In genomic region chr4:152075253-152075928, GRCh38 we compare ENCODE assay signal across 32 cellular contexts.
"Had no signal": no experiment of that assay in that cellular context is flagged by ENCODE, and none has a peak within 500 bp of the region (broad histone marks: within the 10 kb centered on the region; RNA-seq: fewer than 3 reads in every experiment).

No MANE protein-coding gene starts in this region.

- H3K36me3 ChIP-seq: ascending aorta, lower lobe of right lung, neutrophil, ovary, prostate gland, suprapubic skin, tibial artery had no signal

- H3K27ac Mint-ChIP-seq: activated CD4-positive, alpha-beta memory T cell treated with anti-CD3 and anti-CD28 coated beads for 36 hours; activated naive CD4-positive, alpha-beta T cell treated with anti-CD3 and anti-CD28 coated beads, Interleukin-2, amount 10 ng/mL, durations not matched to agents 7 days and 5 days; activated naive CD8-positive, alpha-beta T cell treated with anti-CD3 and anti-CD28 coated beads, Interleukin-2, amount 10 ng/mL, durations not matched to agents 7 days and 5 days; activated T-helper 1 cell treated with anti-CD3 and anti-CD28 coated beads, Interleukin-12 subunit alpha, Interleukin-12 subunit beta, Interleukin-2, Interleukin-4 antibody, amounts not matched to agents 30 ng/mL and 10 ng/mL and 1 ng/mL, durations not matched to agents 14 hours and 24 hours and 36 hours; nephron; stimulated activated memory B cell treated with anti-CD40 and anti-IgM and Interleukin-4, amounts not matched to agents 10 μg/mL and 1 μg/mL and 100 μg/mL, for 72 hours had no signal

- H3K36me3 Mint-ChIP-seq: activated CD4-positive, alpha-beta memory T cell treated with anti-CD3 and anti-CD28 coated beads for 36 hours; brain; stimulated activated memory B cell treated with anti-CD40 and anti-IgM and Interleukin-4, amounts not matched to agents 10 μg/mL and 1 μg/mL and 100 μg/mL, for 72 hours had no signal

- H3K9me3 Mint-ChIP-seq: effector memory CD8-positive, alpha-beta T cell; stimulated activated memory B cell treated with anti-CD40 and anti-IgM and Interleukin-4, amounts not matched to agents 10 μg/mL and 1 μg/mL and 100 μg/mL, for 72 hours had no signal

- H3K4me3 Mint-ChIP-seq: activated CD4-positive, alpha-beta memory T cell treated with anti-CD3 and anti-CD28 coated beads for 36 hours; activated naive CD4-positive, alpha-beta T cell treated with anti-CD3 and anti-CD28 coated beads, Interleukin-2, amount 10 ng/mL, durations not matched to agents 7 days and 5 days; activated naive CD8-positive, alpha-beta T cell treated with anti-CD3 and anti-CD28 coated beads, Interleukin-2, amount 10 ng/mL, durations not matched to agents 7 days and 5 days; activated T-helper 1 cell treated with anti-CD3 and anti-CD28 coated beads, Interleukin-12 subunit alpha, Interleukin-12 subunit beta, Interleukin-2, Interleukin-4 antibody, amounts not matched to agents 30 ng/mL and 10 ng/mL and 1 ng/mL, durations not matched to agents 14 hours and 24 hours and 36 hours; brain; effector memory CD8-positive, alpha-beta T cell; nephron; stimulated activated memory B cell treated with anti-CD40 and anti-IgM and Interleukin-4, amounts not matched to agents 10 μg/mL and 1 μg/mL and 100 μg/mL, for 72 hours had no signal

- DNase-seq: activated CD4-positive, alpha-beta memory T cell treated with anti-CD3 and anti-CD28 coated beads for 36 hours; activated CD4-positive, alpha-beta T cell treated with anti-CD3 and anti-CD28 coated beads for 48 hours; activated CD8-positive, alpha-beta memory T cell treated with anti-CD3 and anti-CD28 coated beads, Interleukin-2, amount 50 U/mL, for 4 hours; activated gamma-delta T cell; activated naive CD4-positive, alpha-beta T cell treated with anti-CD3 and anti-CD28 coated beads, Interleukin-2, amount 10 ng/mL, durations not matched to agents 7 days and 5 days; activated naive CD8-positive, alpha-beta T cell treated with anti-CD3 and anti-CD28 coated beads, Interleukin-2, amount 10 ng/mL, durations not matched to agents 7 days and 5 days; activated T-cell treated with anti-CD3 and anti-CD28 coated beads, Interleukin-2, amount 50 U/mL, for 1 hour; effector memory CD8-positive, alpha-beta T cell; foreskin fibroblast; hippocampal formation; kidney glomerular epithelial cell; lower lobe of right lung; mesenchymal stem cell; ovary; retina; stimulated activated CD4-positive, alpha-beta T cell treated with anti-CD3 and anti-CD28 coated beads, Interleukin-12 subunit alpha, Interleukin-12 subunit beta, amount 100 ng/mL, for 4 hours; stimulated activated CD4-positive, alpha-beta T cell treated with anti-CD3 and anti-CD28 coated beads, Interleukin-4, amount 100 ng/mL, for 4 hours; stimulated activated CD8-positive, alpha-beta memory T cell treated with anti-CD3 and anti-CD28 coated beads, Interleukin-4, amount 100 ng/mL, for 48 hours; tibial artery had no signal

- H3K27me3 ChIP-seq: ascending aorta, neutrophil, ovary, suprapubic skin, tibial artery had no signal

- H3K27ac ChIP-seq: ascending aorta, coronary artery, lower lobe of right lung, neutrophil, ovary, prostate gland, skin epidermis, suprapubic skin, tibial artery, VCaP had no signal

- H3K27me3 Mint-ChIP-seq: activated CD4-positive, alpha-beta memory T cell treated with anti-CD3 and anti-CD28 coated beads for 36 hours; activated naive CD4-positive, alpha-beta T cell treated with anti-CD3 and anti-CD28 coated beads, Interleukin-2, amount 10 ng/mL, durations not matched to agents 7 days and 5 days; activated naive CD8-positive, alpha-beta T cell treated with anti-CD3 and anti-CD28 coated beads, Interleukin-2, amount 10 ng/mL, durations not matched to agents 7 days and 5 days; effector memory CD8-positive, alpha-beta T cell; stimulated activated memory B cell treated with anti-CD40 and anti-IgM and Interleukin-4, amounts not matched to agents 10 μg/mL and 1 μg/mL and 100 μg/mL, for 72 hours had no signal

- H3K9me3 ChIP-seq: ascending aorta, lower lobe of right lung, neutrophil, ovary, prostate gland, suprapubic skin, tibial artery had no signal

- H3K4me1 ChIP-seq: ascending aorta, prostate gland, tibial artery had no signal

- H3K4me3 ChIP-seq: ascending aorta, coronary artery, lower lobe of right lung, ovary, prostate gland, skin epidermis, suprapubic skin, tibial artery had no signal

- ATAC-seq: effector memory CD8-positive, alpha-beta T cell; left lobe of liver; lower lobe of right lung; sciatic nerve; stimulated activated memory B cell treated with anti-CD40 and anti-IgM and Interleukin-4, amounts not matched to agents 10 μg/mL and 1 μg/mL and 100 μg/mL, for 72 hours had no signal
